8 cellular contexts compared by ENCODE assay signal in genomic region chr10:88271736-88272135, GRCh38.
A peak's percentile ranks its signal among the peaks of the same experiment; 100 is the strongest.
DNase-seq lines count a peak whose midpoint lies in the region; ATAC-seq lines count a peak whose summit lies in the region.

No MANE protein-coding gene starts in this region.

- peaks cover 48% of the 10 kb centered on the region for H3K4me1 Mint-ChIP-seq in activated T-cell treated with anti-CD3 and anti-CD28 coated beads, Interleukin-2, amount 50 U/mL, for 72 hours (ENCODE audit: low read depth)
- H3K4me1 Mint-ChIP-seq in naive thymus-derived CD8-positive, alpha-beta T cell: peaks cover 17 to 56% (median 36%) of the 10 kb centered on the region in 4 donors

- POLR2A ChIA-PET in naive thymus-derived CD8-positive, alpha-beta T cell (lab: Charles Lee): interaction anchor here (1.2 kb wide), 1 partner anchor 8 kb away, joined by 3 read pairs; no protein-coding TSS in a partner anchor

- peak overlapping the region; percentile 85 for H3K27ac Mint-ChIP-seq in activated T-cell treated with anti-CD3 and anti-CD28 coated beads, Interleukin-2, amount 50 U/mL, for 72 hours
- H3K27ac Mint-ChIP-seq in naive thymus-derived CD8-positive, alpha-beta T cell: peak overlapping the region in 9 of 10 donors; percentile 16 to 89 (median 77)

- peak overlapping the region; percentile 64 to 78 for H3K4me3 Mint-ChIP-seq in activated T-cell treated with anti-CD3 and anti-CD28 coated beads, Interleukin-2, amount 50 U/mL, for 72 hours
- H3K4me3 Mint-ChIP-seq in naive thymus-derived CD8-positive, alpha-beta T cell: peak overlapping the region; percentile 55 to 78 (median 70)

- H3K9me3 Mint-ChIP-seq in activated T-cell treated with anti-CD3 and anti-CD28 coated beads, Interleukin-2, amount 50 U/mL, for 72 hours: no peaks in the 10 kb centered on the region
- no peaks in the 10 kb centered on the region for H3K9me3 Mint-ChIP-seq in naive thymus-derived CD8-positive, alpha-beta T cell

- H3K36me3 Mint-ChIP-seq in activated T-cell treated with anti-CD3 and anti-CD28 coated beads, Interleukin-2, amount 50 U/mL, for 72 hours (ENCODE audit: insufficient read depth in 2 of 2): no peaks in the 10 kb centered on the region
- H3K36me3 Mint-ChIP-seq in naive thymus-derived CD8-positive, alpha-beta T cell: no peaks in the 10 kb centered on the region

- peaks cover 33% of the 10 kb centered on the region for H3K27me3 Mint-ChIP-seq in activated T-cell treated with anti-CD3 and anti-CD28 coated beads, Interleukin-2, amount 50 U/mL, for 72 hours (ENCODE audit: low read depth)
- H3K27me3 Mint-ChIP-seq in naive thymus-derived CD8-positive, alpha-beta T cell: no peaks in the 10 kb centered on the region

- DNase-seq in AG08395 (ENCODE audit: low spot score) (peak; percentile 38), NCI-H1105 (lab: John Stamatoyannopoulos, UW) (no peak), NCI-H2107 (lab: John Stamatoyannopoulos, UW) (no peak), NCI-H510A treated with DMSO at 0.1 percent for 48 hours (lab: John Stamatoyannopoulos, UW) (no peak)
- DNase-seq in activated T-cell treated with anti-CD3 and anti-CD28 coated beads, Interleukin-2, amount 50 U/mL, for 72 hours: no peak
- DNase-seq in naive thymus-derived CD8-positive, alpha-beta T cell: no peak

- ATAC-seq in GM19043 (IDR thresholded peaks at IDR 0.05; ENCODE audit: low read depth, unreplicated experiment): peak; percentile 16
- peak; percentile 32 for ATAC-seq in HG03280 (IDR thresholded peaks at IDR 0.05; ENCODE audit: unreplicated experiment)
- peak; percentile 62 to 66 for ATAC-seq in activated T-cell treated with anti-CD3 and anti-CD28 coated beads, Interleukin-2, amount 50 U/mL, for 72 hours (replicated peaks in 1 of 2)
- peak; percentile 7 to 33 for ATAC-seq in naive thymus-derived CD8-positive, alpha-beta T cell
